1 cellular context compared by ENCODE assay signal in genomic region chr10:98252451-98252850, GRCh38.
TF ChIP-seq lines count a peak whose summit lies in the region.

No MANE protein-coding gene starts in this region.

TF ChIP-seq in GM23338, 12 proteins besides CTCF, POLR2A, EP300 and RAD21 (continued from another document):
- TF ChIP-seq ETS1 (IDR thresholded peaks at IDR 0.05) (no peak), ZNF114 (CRISPR knock-in tag; IDR thresholded peaks at IDR 0.05) (no peak), ZNF331 (CRISPR knock-in tag; IDR thresholded peaks at IDR 0.05; ENCODE audit: low read depth) (no peak)
- TF ChIP-seq, protein P1, sequence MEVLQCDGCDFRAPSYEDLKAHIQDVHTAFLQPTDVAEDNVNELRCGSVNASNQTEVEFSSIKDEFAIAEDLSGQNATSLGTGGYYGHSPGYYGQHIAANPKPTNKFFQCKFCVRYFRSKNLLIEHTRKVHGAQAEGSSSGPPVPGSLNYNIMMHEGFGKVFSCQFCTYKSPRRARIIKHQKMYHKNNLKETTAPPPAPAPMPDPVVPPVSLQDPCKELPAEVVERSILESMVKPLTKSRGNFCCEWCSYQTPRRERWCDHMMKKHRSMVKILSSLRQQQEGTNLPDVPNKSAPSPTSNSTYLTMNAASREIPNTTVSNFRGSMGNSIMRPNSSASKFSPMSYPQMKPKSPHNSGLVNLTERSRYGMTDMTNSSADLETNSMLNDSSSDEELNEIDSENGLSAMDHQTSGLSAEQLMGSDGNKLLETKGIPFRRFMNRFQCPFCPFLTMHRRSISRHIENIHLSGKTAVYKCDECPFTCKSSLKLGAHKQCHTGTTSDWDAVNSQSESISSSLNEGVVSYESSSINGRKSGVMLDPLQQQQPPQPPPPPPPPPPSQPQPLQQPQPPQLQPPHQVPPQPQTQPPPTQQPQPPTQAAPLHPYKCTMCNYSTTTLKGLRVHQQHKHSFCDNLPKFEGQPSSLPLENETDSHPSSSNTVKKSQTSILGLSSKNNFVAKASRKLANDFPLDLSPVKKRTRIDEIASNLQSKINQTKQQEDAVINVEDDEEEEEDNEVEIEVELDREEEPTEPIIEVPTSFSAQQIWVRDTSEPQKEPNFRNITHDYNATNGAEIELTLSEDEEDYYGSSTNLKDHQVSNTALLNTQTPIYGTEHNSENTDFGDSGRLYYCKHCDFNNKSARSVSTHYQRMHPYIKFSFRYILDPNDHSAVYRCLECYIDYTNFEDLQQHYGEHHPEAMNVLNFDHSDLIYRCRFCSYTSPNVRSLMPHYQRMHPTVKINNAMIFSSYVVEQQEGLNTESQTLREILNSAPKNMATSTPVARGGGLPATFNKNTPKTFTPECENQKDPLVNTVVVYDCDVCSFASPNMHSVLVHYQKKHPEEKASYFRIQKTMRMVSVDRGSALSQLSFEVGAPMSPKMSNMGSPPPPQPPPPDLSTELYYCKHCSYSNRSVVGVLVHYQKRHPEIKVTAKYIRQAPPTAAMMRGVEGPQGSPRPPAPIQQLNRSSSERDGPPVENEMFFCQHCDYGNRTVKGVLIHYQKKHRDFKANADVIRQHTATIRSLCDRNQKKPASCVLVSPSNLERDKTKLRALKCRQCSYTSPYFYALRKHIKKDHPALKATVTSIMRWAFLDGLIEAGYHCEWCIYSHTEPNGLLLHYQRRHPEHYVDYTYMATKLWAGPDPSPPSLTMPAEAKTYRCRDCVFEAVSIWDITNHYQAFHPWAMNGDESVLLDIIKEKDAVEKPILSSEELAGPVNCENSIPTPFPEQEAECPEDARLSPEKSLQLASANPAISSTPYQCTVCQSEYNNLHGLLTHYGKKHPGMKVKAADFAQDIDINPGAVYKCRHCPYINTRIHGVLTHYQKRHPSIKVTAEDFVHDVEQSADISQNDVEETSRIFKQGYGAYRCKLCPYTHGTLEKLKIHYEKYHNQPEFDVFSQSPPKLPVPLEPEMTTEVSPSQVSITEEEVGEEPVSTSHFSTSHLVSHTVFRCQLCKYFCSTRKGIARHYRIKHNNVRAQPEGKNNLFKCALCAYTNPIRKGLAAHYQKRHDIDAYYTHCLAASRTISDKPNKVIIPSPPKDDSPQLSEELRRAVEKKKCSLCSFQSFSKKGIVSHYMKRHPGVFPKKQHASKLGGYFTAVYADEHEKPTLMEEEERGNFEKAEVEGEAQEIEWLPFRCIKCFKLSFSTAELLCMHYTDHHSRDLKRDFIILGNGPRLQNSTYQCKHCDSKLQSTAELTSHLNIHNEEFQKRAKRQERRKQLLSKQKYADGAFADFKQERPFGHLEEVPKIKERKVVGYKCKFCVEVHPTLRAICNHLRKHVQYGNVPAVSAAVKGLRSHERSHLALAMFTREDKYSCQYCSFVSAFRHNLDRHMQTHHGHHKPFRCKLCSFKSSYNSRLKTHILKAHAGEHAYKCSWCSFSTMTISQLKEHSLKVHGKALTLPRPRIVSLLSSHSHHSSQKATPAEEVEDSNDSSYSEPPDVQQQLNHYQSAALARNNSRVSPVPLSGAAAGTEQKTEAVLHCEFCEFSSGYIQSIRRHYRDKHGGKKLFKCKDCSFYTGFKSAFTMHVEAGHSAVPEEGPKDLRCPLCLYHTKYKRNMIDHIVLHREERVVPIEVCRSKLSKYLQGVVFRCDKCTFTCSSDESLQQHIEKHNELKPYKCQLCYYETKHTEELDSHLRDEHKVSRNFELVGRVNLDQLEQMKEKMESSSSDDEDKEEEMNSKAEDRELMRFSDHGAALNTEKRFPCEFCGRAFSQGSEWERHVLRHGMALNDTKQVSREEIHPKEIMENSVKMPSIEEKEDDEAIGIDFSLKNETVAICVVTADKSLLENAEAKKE (CRISPR knock-in tag; IDR thresholded peaks at IDR 0.05): no peak
- TF ChIP-seq, protein P2, sequence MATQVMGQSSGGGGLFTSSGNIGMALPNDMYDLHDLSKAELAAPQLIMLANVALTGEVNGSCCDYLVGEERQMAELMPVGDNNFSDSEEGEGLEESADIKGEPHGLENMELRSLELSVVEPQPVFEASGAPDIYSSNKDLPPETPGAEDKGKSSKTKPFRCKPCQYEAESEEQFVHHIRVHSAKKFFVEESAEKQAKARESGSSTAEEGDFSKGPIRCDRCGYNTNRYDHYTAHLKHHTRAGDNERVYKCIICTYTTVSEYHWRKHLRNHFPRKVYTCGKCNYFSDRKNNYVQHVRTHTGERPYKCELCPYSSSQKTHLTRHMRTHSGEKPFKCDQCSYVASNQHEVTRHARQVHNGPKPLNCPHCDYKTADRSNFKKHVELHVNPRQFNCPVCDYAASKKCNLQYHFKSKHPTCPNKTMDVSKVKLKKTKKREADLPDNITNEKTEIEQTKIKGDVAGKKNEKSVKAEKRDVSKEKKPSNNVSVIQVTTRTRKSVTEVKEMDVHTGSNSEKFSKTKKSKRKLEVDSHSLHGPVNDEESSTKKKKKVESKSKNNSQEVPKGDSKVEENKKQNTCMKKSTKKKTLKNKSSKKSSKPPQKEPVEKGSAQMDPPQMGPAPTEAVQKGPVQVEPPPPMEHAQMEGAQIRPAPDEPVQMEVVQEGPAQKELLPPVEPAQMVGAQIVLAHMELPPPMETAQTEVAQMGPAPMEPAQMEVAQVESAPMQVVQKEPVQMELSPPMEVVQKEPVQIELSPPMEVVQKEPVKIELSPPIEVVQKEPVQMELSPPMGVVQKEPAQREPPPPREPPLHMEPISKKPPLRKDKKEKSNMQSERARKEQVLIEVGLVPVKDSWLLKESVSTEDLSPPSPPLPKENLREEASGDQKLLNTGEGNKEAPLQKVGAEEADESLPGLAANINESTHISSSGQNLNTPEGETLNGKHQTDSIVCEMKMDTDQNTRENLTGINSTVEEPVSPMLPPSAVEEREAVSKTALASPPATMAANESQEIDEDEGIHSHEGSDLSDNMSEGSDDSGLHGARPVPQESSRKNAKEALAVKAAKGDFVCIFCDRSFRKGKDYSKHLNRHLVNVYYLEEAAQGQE (IDR thresholded peaks at IDR 0.05; ENCODE audit: unreplicated experiment): no peak
